ENCODE assay signal across 9 cellular contexts in genomic region chr18:63207154-63207790, GRCh38.
DNase-seq lines count a peak whose midpoint lies in the region; TF ChIP-seq lines count a peak whose summit lies in the region.
"Had no signal": no experiment of that assay in that cellular context is flagged by ENCODE, and none has a peak within 500 bp of the region (broad histone marks: within the 10 kb centered on the region; RNA-seq: fewer than 3 reads in every experiment).

No MANE protein-coding gene starts in this region.

- peaks cover 33% of the 10 kb centered on the region for H3K36me3 Mint-ChIP-seq in activated CD4-positive, alpha-beta memory T cell treated with anti-CD3 and anti-CD28 coated beads for 36 hours

- peak overlapping the region in 4 of 8 donors; percentile 2 to 46 (median 16) for H3K4me3 ChIP-seq in spleen
- H3K4me3 ChIP-seq in A673 (ENCODE audit: low read depth, low read length, poor library complexity, severe bottlenecking), result no peak overlapping the region
- H3K4me3 ChIP-seq: esophagus muscularis mucosa had no signal

- intact Hi-C loops in activated CD4-positive, alpha-beta memory T cell treated with anti-CD3 and anti-CD28 coated beads for 36 hours (cut with micrococcal nuclease), result no loop called here
- intact Hi-C loops in spleen (cut with DNase I; ENCODE audit: low total_unique reads), result no loop called here
- intact Hi-C loops in A673 (cut with micrococcal nuclease; ENCODE audit: unreplicated experiment), result no loop called here

- WGBS in spleen, 5 donors, result 58 to 62% (median 60%) methylated on average over 14 of the region's 14 CpGs

- no peaks in the 10 kb centered on the region for H3K9me3 ChIP-seq in spleen
- H3K9me3 ChIP-seq in A673 (ENCODE audit: low read depth, low read length, poor library complexity, severe bottlenecking), result no peaks in the 10 kb centered on the region
- H3K9me3 ChIP-seq: esophagus muscularis mucosa had no signal

- no peaks in the 10 kb centered on the region for H3K36me3 ChIP-seq in spleen
- H3K36me3 ChIP-seq in A673 (ENCODE audit: insufficient read depth, low read length, poor library complexity, severe bottlenecking), result no peaks in the 10 kb centered on the region
- H3K36me3 ChIP-seq: esophagus muscularis mucosa had no signal

- H3K4me1 ChIP-seq in spleen (peaks cover 23 to 85% (median 67%) of the 10 kb centered on the region in 6 donors), A673 (ENCODE audit: insufficient read depth, low read length, poor library complexity, severe bottlenecking) (no peaks in the 10 kb centered on the region)

- TF ChIP-seq POLR2A in spleen (IDR thresholded peaks at IDR 0.05), result no peak

- no peak for TF ChIP-seq CTCF in spleen (IDR thresholded peaks at IDR 0.05 in 8 of 11, conservative IDR thresholded peaks at IDR 0.05 in 3 of 11)
- no peak for TF ChIP-seq CTCF in A673 (conservative IDR thresholded peaks at IDR 0.05; ENCODE audit: low read depth, low read length)

- peak overlapping the region; percentile 95 for H3K27ac Mint-ChIP-seq in activated CD4-positive, alpha-beta memory T cell treated with anti-CD3 and anti-CD28 coated beads for 36 hours

- H3K27me3 Mint-ChIP-seq in activated CD4-positive, alpha-beta memory T cell treated with anti-CD3 and anti-CD28 coated beads for 36 hours, result no peaks in the 10 kb centered on the region

- POLR2A ChIA-PET in activated CD4-positive, alpha-beta memory T cell treated with anti-CD3 and anti-CD28 coated beads for 36 hours (lab: Charles Lee), result interaction anchor here (0.8 to 2.2 kb wide), 9 partner anchors 44 to 111 kb away, joined by 3 to 8 read pairs (median 3); no protein-coding TSS in a partner anchor
- POLR2A ChIA-PET in A673 (lab: Charles Lee; ENCODE audit: low non-redundant PET), result no interaction called here

- CTCF ChIA-PET in activated CD4-positive, alpha-beta memory T cell treated with anti-CD3 and anti-CD28 coated beads for 36 hours (lab: Charles Lee), result interaction anchor here (2.1 kb wide), 1 partner anchor 111 kb away, joined by 6 read pairs; no protein-coding TSS in a partner anchor
- CTCF ChIA-PET in A673 (lab: Charles Lee), result no interaction called here

- peak overlapping the region in 6 of 8 donors; percentile 6 to 71 (median 50) for H3K27ac ChIP-seq in spleen
- no peak overlapping the region for H3K27ac ChIP-seq in A673 (ENCODE audit: low read depth, low read length, poor library complexity, severe bottlenecking)
- H3K27ac ChIP-seq: esophagus muscularis mucosa had no signal

- H3K9me3 Mint-ChIP-seq in activated CD4-positive, alpha-beta memory T cell treated with anti-CD3 and anti-CD28 coated beads for 36 hours, result no peaks in the 10 kb centered on the region

- DNase-seq in activated CD8-positive, alpha-beta memory T cell treated with anti-CD3 and anti-CD28 coated beads for 24 hours, result peak; percentile 76
- no peak for DNase-seq in activated CD8-positive, alpha-beta memory T cell treated with anti-CD3 and anti-CD28 coated beads, Interleukin-2, amount 50 U/mL, for 4 hours
- peak; percentile 79 for DNase-seq in NCI-H1105 (lab: John Stamatoyannopoulos, UW)
- DNase-seq in activated CD4-positive, alpha-beta memory T cell treated with anti-CD3 and anti-CD28 coated beads for 36 hours, result peak; percentile 36
- no peak for DNase-seq in spleen
- DNase-seq in cerebellum (ENCODE audit: low spot score), result no peak
- DNase-seq in epidermal melanocyte (ENCODE audit: insufficient read length, low spot score), result no peak
- no peak for DNase-seq in A673 (ENCODE audit: low spot score)

- BruUV-seq in A673 (replicated peaks; lab: Mats Ljungman, UMichigan), result no TSS peak

- peaks cover 95% of the 10 kb centered on the region for H3K4me1 Mint-ChIP-seq in activated CD4-positive, alpha-beta memory T cell treated with anti-CD3 and anti-CD28 coated beads for 36 hours (ENCODE audit: low read depth)

- no peaks in the 10 kb centered on the region for H3K27me3 ChIP-seq in spleen (replicated peaks in 1 of 7)
- H3K27me3 ChIP-seq in A673 (replicated peaks; ENCODE audit: insufficient read depth, low read depth, low read length, poor library complexity), result no peaks in the 10 kb centered on the region
- H3K27me3 ChIP-seq: esophagus muscularis mucosa had no signal

- peak overlapping the region; percentile 63 for H3K4me3 Mint-ChIP-seq in activated CD4-positive, alpha-beta memory T cell treated with anti-CD3 and anti-CD28 coated beads for 36 hours

Comparison
In these comparisons a context has a peak if more than half of its experiments do, and no peak if none do; other contexts are left out.
1. DNase-seq: peak in activated CD8-positive, alpha-beta memory T cell treated with anti-CD3 and anti-CD28 coated beads for 24 hours (single experiment), NCI-H1105 (single experiment) and activated CD4-positive, alpha-beta memory T cell treated with anti-CD3 and anti-CD28 coated beads for 36 hours (single experiment); none in activated CD8-positive, alpha-beta memory T cell treated with anti-CD3 and anti-CD28 coated beads, Interleukin-2, amount 50 U/mL, for 4 hours (single experiment), spleen (single experiment), cerebellum (single experiment), epidermal melanocyte (single experiment) and A673 (single experiment).